Comparison of ENCODE assay signal across 10 cellular contexts in genomic region chr19:56837892-56838679, GRCh38. TPM values are rescaled to one million over a fixed set of nuclear protein-coding genes. Genes with fewer than 3 reads are reported as not detected.
DNase-seq lines count a peak whose midpoint lies in the region; ATAC-seq lines count a peak whose summit lies in the region.
"Had no signal": no experiment of that assay in that cellular context is flagged by ENCODE, and none has a peak within 500 bp of the region (broad histone marks: within the 10 kb centered on the region; RNA-seq: fewer than 3 reads in every experiment).

No MANE protein-coding gene starts in this region.

- peak; percentile 12 for DNase-seq in activated CD4-positive, alpha-beta memory T cell treated with anti-CD3 and anti-CD28 coated beads for 36 hours
- no peak for DNase-seq in activated CD4-positive, alpha-beta memory T cell treated with anti-CD3 and anti-CD28 coated beads, Interleukin-2, amount 10 ng/mL, durations not matched to agents 7 days and 5 days
- peak; percentile 3 for DNase-seq in dermis blood vessel endothelial cell
- peak; percentile 83 for DNase-seq in midbrain (lab: John Stamatoyannopoulos, UW)
- DNase-seq in ureter (ENCODE audit: low spot score), result peak; percentile 71
- DNase-seq in activated CD4-positive, alpha-beta T cell treated with anti-CD3 and anti-CD28 coated beads for 1 hour, result no peak
- DNase-seq: AML-193 had no signal

- H3K36me3 Mint-ChIP-seq in activated CD4-positive, alpha-beta memory T cell treated with anti-CD3 and anti-CD28 coated beads for 36 hours, result peaks cover 27% of the 10 kb centered on the region
- peaks cover 19% of the 10 kb centered on the region for H3K36me3 Mint-ChIP-seq in activated CD4-positive, alpha-beta memory T cell treated with anti-CD3 and anti-CD28 coated beads, Interleukin-2, amount 10 ng/mL, durations not matched to agents 7 days and 5 days (ENCODE audit: low read depth)

- H3K4me3 Mint-ChIP-seq in activated CD4-positive, alpha-beta memory T cell treated with anti-CD3 and anti-CD28 coated beads for 36 hours, result no peak overlapping the region
- H3K4me3 Mint-ChIP-seq in activated CD4-positive, alpha-beta memory T cell treated with anti-CD3 and anti-CD28 coated beads, Interleukin-2, amount 10 ng/mL, durations not matched to agents 7 days and 5 days, result no peak overlapping the region

- intact Hi-C loops in activated CD4-positive, alpha-beta memory T cell treated with anti-CD3 and anti-CD28 coated beads for 36 hours (cut with micrococcal nuclease), result no loop called here

- ATAC-seq in GM18519 (IDR thresholded peaks at IDR 0.05; ENCODE audit: low FRiP score, unreplicated experiment) (no peak), GM21528 (IDR thresholded peaks at IDR 0.05; ENCODE audit: low FRiP score, unreplicated experiment) (no peak)

- H3K27ac Mint-ChIP-seq in activated CD4-positive, alpha-beta memory T cell treated with anti-CD3 and anti-CD28 coated beads for 36 hours, result no peak overlapping the region
- no peak overlapping the region for H3K27ac Mint-ChIP-seq in activated CD4-positive, alpha-beta memory T cell treated with anti-CD3 and anti-CD28 coated beads, Interleukin-2, amount 10 ng/mL, durations not matched to agents 7 days and 5 days

- no peaks in the 10 kb centered on the region for H3K4me1 Mint-ChIP-seq in activated CD4-positive, alpha-beta memory T cell treated with anti-CD3 and anti-CD28 coated beads for 36 hours (ENCODE audit: low read depth)
- H3K4me1 Mint-ChIP-seq in activated CD4-positive, alpha-beta memory T cell treated with anti-CD3 and anti-CD28 coated beads, Interleukin-2, amount 10 ng/mL, durations not matched to agents 7 days and 5 days, result peaks cover 2% of the 10 kb centered on the region

- peaks cover 7% of the 10 kb centered on the region for H3K27me3 Mint-ChIP-seq in activated CD4-positive, alpha-beta memory T cell treated with anti-CD3 and anti-CD28 coated beads for 36 hours
- peaks cover 2% of the 10 kb centered on the region for H3K27me3 Mint-ChIP-seq in activated CD4-positive, alpha-beta memory T cell treated with anti-CD3 and anti-CD28 coated beads, Interleukin-2, amount 10 ng/mL, durations not matched to agents 7 days and 5 days

- POLR2A ChIA-PET in activated CD4-positive, alpha-beta memory T cell treated with anti-CD3 and anti-CD28 coated beads for 36 hours (lab: Charles Lee), result no interaction called here
- POLR2A ChIA-PET in activated CD4-positive, alpha-beta memory T cell treated with anti-CD3 and anti-CD28 coated beads, Interleukin-2, amount 10 ng/mL, durations not matched to agents 7 days and 5 days (lab: Charles Lee), result no interaction called here

- peaks cover 61% of the 10 kb centered on the region for H3K9me3 Mint-ChIP-seq in activated CD4-positive, alpha-beta memory T cell treated with anti-CD3 and anti-CD28 coated beads for 36 hours
- H3K9me3 Mint-ChIP-seq in activated CD4-positive, alpha-beta memory T cell treated with anti-CD3 and anti-CD28 coated beads, Interleukin-2, amount 10 ng/mL, durations not matched to agents 7 days and 5 days, result peaks cover 58% of the 10 kb centered on the region

- CTCF ChIA-PET in activated CD4-positive, alpha-beta memory T cell treated with anti-CD3 and anti-CD28 coated beads for 36 hours (lab: Charles Lee), result no interaction called here
- CTCF ChIA-PET in activated CD4-positive, alpha-beta memory T cell treated with anti-CD3 and anti-CD28 coated beads, Interleukin-2, amount 10 ng/mL, durations not matched to agents 7 days and 5 days (lab: Charles Lee), result no interaction called here

RNA-seq across cellular contexts. Expression of gene PEG3, which starts 2.4 kb away (rescaled TPM):
- not detected for total RNA-seq in activated CD4-positive, alpha-beta memory T cell treated with anti-CD3 and anti-CD28 coated beads for 36 hours
- total RNA-seq in activated CD4-positive, alpha-beta memory T cell treated with anti-CD3 and anti-CD28 coated beads, Interleukin-2, amount 10 ng/mL, durations not matched to agents 7 days and 5 days, result not detected
- total RNA-seq in dermis blood vessel endothelial cell (0.68 and 2.2 TPM in 2 replicates), ureter (13.7 TPM)
- total RNA-seq: myocyte had no signal

RNA-seq across cellular contexts. Expression of gene ZIM2, which starts 2.4 kb away (rescaled TPM):
- not detected for total RNA-seq in activated CD4-positive, alpha-beta memory T cell treated with anti-CD3 and anti-CD28 coated beads for 36 hours
- not detected for total RNA-seq in activated CD4-positive, alpha-beta memory T cell treated with anti-CD3 and anti-CD28 coated beads, Interleukin-2, amount 10 ng/mL, durations not matched to agents 7 days and 5 days
- not detected in 2 replicates for total RNA-seq in dermis blood vessel endothelial cell
- total RNA-seq in ureter, result 0.21 TPM
- total RNA-seq: myocyte had no signal

Comparison
In these comparisons a context has a peak if more than half of its experiments do, and no peak if none do; other contexts are left out.
1. DNase-seq: peak in activated CD4-positive, alpha-beta memory T cell treated with anti-CD3 and anti-CD28 coated beads for 36 hours (single experiment), dermis blood vessel endothelial cell (single experiment), midbrain (single experiment) and ureter (single experiment); none in activated CD4-positive, alpha-beta memory T cell treated with anti-CD3 and anti-CD28 coated beads, Interleukin-2, amount 10 ng/mL, durations not matched to agents 7 days and 5 days (single experiment) and activated CD4-positive, alpha-beta T cell treated with anti-CD3 and anti-CD28 coated beads for 1 hour (single experiment).